Comparison of ENCODE assay signal across 10 cellular contexts in the genomic region with DNA sequence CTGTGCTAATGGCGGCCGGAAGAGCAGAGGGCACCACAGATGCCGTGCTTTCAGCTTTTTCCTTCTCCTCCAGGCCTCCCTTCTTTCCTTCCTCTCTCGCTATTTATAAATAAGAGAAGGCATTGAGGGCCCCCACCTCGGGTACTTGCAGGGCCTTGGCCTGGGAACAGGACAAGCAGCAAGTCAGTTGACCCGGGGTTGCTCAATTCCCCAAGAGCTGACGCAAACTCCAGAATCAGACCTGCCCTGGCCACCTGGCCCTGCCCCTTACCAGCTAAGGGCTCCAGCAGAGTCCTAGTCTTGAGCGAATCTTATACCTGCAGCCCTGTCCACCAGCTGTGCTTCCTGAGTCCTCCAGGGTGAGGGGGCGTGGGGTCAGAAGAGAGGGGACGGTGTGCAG. TPM values are rescaled to one million over a fixed set of nuclear protein-coding genes. Genes with fewer than 3 reads are reported as not detected.
DNase-seq lines count a peak whose midpoint lies in the region; ATAC-seq and TF ChIP-seq lines count a peak whose summit lies in the region.
"Had no signal": no experiment of that assay in that cellular context is flagged by ENCODE, and none has a peak within 500 bp of the region (broad histone marks: within the 10 kb centered on the region; RNA-seq: fewer than 3 reads in every experiment).

No MANE protein-coding gene starts in this region.

- peak; percentile 42 for TF ChIP-seq CTCF in neutrophil (IDR thresholded peaks at IDR 0.05)

- no peaks in the 10 kb centered on the region for H3K27me3 ChIP-seq in neutrophil

- intact Hi-C loops in head of caudate nucleus (cut with DNase I) = no loop called here

- H3K27ac Mint-ChIP-seq in activated naive CD8-positive, alpha-beta T cell = no peak overlapping the region
- no peak overlapping the region for H3K27ac Mint-ChIP-seq in activated naive CD8-positive, alpha-beta T cell treated with anti-CD3 and anti-CD28 coated beads for 36 hours

- H3K27me3 Mint-ChIP-seq in activated naive CD8-positive, alpha-beta T cell = no peaks in the 10 kb centered on the region
- H3K27me3 Mint-ChIP-seq in activated naive CD8-positive, alpha-beta T cell treated with anti-CD3 and anti-CD28 coated beads for 36 hours = no peaks in the 10 kb centered on the region
- H3K27me3 Mint-ChIP-seq: activated CD8-positive, alpha-beta T cell treated with anti-CD3 and anti-CD28 coated beads for 36 hours had no signal

- H3K4me1 ChIP-seq in neutrophil (ENCODE audit: control insufficient read depth in 1 of 2, insufficient read depth in 1 of 2, low read depth in 1 of 2, low read length in 1 of 2) = peaks cover 100% of the 10 kb centered on the region in 2 experiments

- H3K4me1 Mint-ChIP-seq in activated naive CD8-positive, alpha-beta T cell (ENCODE audit: low read depth) = peaks cover 66% of the 10 kb centered on the region
- peaks cover 78% of the 10 kb centered on the region for H3K4me1 Mint-ChIP-seq in activated naive CD8-positive, alpha-beta T cell treated with anti-CD3 and anti-CD28 coated beads for 36 hours

- peak overlapping the region; percentile 54 to 66 for H3K4me3 ChIP-seq in neutrophil (ENCODE audit: low read depth in 1 of 2, low read length in 1 of 2)

- peaks cover 5% of the 10 kb centered on the region for H3K36me3 Mint-ChIP-seq in activated naive CD8-positive, alpha-beta T cell
- H3K36me3 Mint-ChIP-seq in activated naive CD8-positive, alpha-beta T cell treated with anti-CD3 and anti-CD28 coated beads for 36 hours = peaks cover 56% of the 10 kb centered on the region

- peak overlapping the region; percentile 97 for H3K27ac ChIP-seq in neutrophil

- H3K4me3 Mint-ChIP-seq in activated naive CD8-positive, alpha-beta T cell = peak overlapping the region; percentile 20
- no peak overlapping the region for H3K4me3 Mint-ChIP-seq in activated naive CD8-positive, alpha-beta T cell treated with anti-CD3 and anti-CD28 coated beads for 36 hours
- H3K4me3 Mint-ChIP-seq: activated CD8-positive, alpha-beta T cell treated with anti-CD3 and anti-CD28 coated beads for 36 hours had no signal

- H3K9me3 Mint-ChIP-seq in activated naive CD8-positive, alpha-beta T cell (ENCODE audit: low read depth) = no peaks in the 10 kb centered on the region
- H3K9me3 Mint-ChIP-seq in activated naive CD8-positive, alpha-beta T cell treated with anti-CD3 and anti-CD28 coated beads for 36 hours = no peaks in the 10 kb centered on the region

- no peak for DNase-seq in activated naive CD8-positive, alpha-beta T cell treated with anti-CD3 and anti-CD28 coated beads for 36 hours
- DNase-seq in head of caudate nucleus (peak in 37 of 42 donors; percentile 21 to 86 (median 55)), NCI-H82 treated with DMSO at 0.1 percent for 48 hours (lab: John Stamatoyannopoulos, UW; ENCODE audit: unreplicated experiment) (no peak), NCI-H345 treated with DMSO at 0.1 percent for 48 hours (lab: John Stamatoyannopoulos, UW; ENCODE audit: unreplicated experiment) (no peak)
- DNase-seq in activated CD8-positive, alpha-beta memory T cell treated with anti-CD3 and anti-CD28 coated beads, Interleukin-2, amount 50 U/mL, for 48 hours = no peak
- DNase-seq: ACHN; activated CD8-positive, alpha-beta T cell treated with anti-CD3 and anti-CD28 coated beads for 36 hours had no signal

- peaks cover 47% of the 10 kb centered on the region for H3K36me3 ChIP-seq in neutrophil

- no peak for ATAC-seq in HG02938 (IDR thresholded peaks at IDR 0.05; ENCODE audit: unreplicated experiment)
- ATAC-seq: activated CD8-positive, alpha-beta T cell treated with anti-CD3 and anti-CD28 coated beads for 36 hours had no signal

- no peaks in the 10 kb centered on the region for H3K9me3 ChIP-seq in neutrophil

RNA-seq across cellular contexts. Expression of gene TNFRSF1B, which starts 13.5 kb away (rescaled TPM):
- total RNA-seq in activated naive CD8-positive, alpha-beta T cell treated with anti-CD3 and anti-CD28 coated beads for 36 hours = 100 to 1,000 TPM; 187 to 193 TPM

RNA-seq across cellular contexts. Expression of gene VPS13D, which starts 49.5 kb away (rescaled TPM):
- total RNA-seq in activated naive CD8-positive, alpha-beta T cell treated with anti-CD3 and anti-CD28 coated beads for 36 hours = 10 to 100 TPM; 27.7 to 29.1 TPM

Comparison
In these comparisons a context has a peak if more than half of its experiments do, and no peak if none do; other contexts are left out.
1. DNase-seq: peak in head of caudate nucleus (37 of 42); none in activated naive CD8-positive, alpha-beta T cell treated with anti-CD3 and anti-CD28 coated beads for 36 hours (single experiment), NCI-H82 treated with DMSO at 0.1 percent for 48 hours (single experiment), activated CD8-positive, alpha-beta memory T cell treated with anti-CD3 and anti-CD28 coated beads, Interleukin-2, amount 50 U/mL, for 48 hours (single experiment) and NCI-H345 treated with DMSO at 0.1 percent for 48 hours (single experiment).